Comparison of ENCODE assay signal across 8 cellular contexts in the genomic region with DNA sequence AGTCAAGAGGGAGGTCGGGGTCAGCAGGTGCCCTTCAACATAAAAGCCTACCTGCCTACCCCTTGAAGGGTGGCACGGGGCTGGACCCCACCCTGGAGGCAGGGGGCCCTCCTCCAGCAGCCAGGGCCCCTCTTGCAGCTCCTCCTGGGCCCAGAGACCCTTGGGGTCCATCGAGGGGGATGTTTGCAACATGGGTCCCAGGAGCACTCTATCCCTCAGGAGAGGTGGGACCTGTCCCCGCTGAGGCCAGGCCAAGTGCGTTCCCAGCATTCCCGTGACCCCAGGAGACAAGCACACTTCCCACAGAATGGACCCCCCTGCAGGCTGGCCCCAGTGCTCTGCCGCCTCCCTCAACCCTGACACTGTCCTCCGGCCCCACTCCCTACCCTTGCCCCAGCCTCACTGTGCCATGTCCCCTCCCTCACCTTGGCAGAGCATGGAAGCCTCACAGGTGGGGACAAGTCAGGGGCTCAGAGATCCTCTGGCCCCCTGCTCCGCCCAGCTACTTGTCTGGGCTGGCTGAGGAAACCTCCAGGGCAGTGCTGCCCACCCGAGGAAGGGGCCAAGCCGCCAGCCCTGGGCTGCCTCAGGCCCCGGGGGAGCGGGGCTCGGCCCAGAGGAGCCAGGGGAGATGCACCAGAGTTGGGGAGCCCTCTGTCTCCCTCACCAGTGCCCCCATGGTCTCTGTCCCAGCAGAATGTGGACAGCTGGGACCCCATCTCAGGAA. TPM values are rescaled to one million over a fixed set of nuclear protein-coding genes. Genes with fewer than 3 reads are reported as not detected.
DNase-seq lines count a peak whose midpoint lies in the region; TF ChIP-seq lines count a peak whose summit lies in the region.

No MANE protein-coding gene starts in this region.

- no peak overlapping the region for H2BK15ac ChIP-seq in mesendoderm (replicated peaks; ENCODE audit: low read depth)

- H2AK5ac ChIP-seq in mesendoderm (ENCODE audit: low read length) = no peak overlapping the region

- TF ChIP-seq CTCF in dorsolateral prefrontal cortex (IDR thresholded peaks at IDR 0.05 in 54 of 56, conservative IDR thresholded peaks at IDR 0.05 in 2 of 56; ENCODE audit: low read depth in 1 of 56, partially characterized antibody in 56 of 56) = no peak
- TF ChIP-seq CTCF in transverse colon (IDR thresholded peaks at IDR 0.05) = no peak

- intact Hi-C loops in dorsolateral prefrontal cortex (cut with DNase I) = loop anchor here (2.0 to 10.0 kb wide), 5 partner anchors 17 to 252 kb away; partner anchors contain the start of genes CFAP99 (in 1 of the 2), HAUS3 (in 1 of the 2), NELFA (in 1 of the 2) and POLN (in 1 of the 2)
- intact Hi-C loops in transverse colon (cut with DNase I; ENCODE audit: low total_unique reads) = no loop called here

- no peak overlapping the region for H3K56ac ChIP-seq in mesendoderm (ENCODE audit: low read length)

- H3K36me3 ChIP-seq in mucosa of rectum (ENCODE audit: control insufficient read depth in 2 of 2, insufficient read depth in 2 of 2, low read length in 2 of 2) (peaks cover 6 to 28% of the 10 kb centered on the region in 2 donors), transverse colon (no peaks in the 10 kb centered on the region), mesendoderm (ENCODE audit: control insufficient read depth, insufficient read depth, low read length) (peaks cover 2% of the 10 kb centered on the region)

- peak; percentile 3 for DNase-seq in activated gamma-delta T cell treated with Interleukin-2 at 50 U/mL for 16 hours
- DNase-seq in activated gamma-delta T cell (lab: John Stamatoyannopoulos, UW) = no peak
- DNase-seq in dorsolateral prefrontal cortex = peak in 8 of 10 donors; percentile 1 to 39 (median 18)
- DNase-seq in transverse colon = peak; percentile 7
- no peak for DNase-seq in mucosa of gallbladder (ENCODE audit: low spot score)
- DNase-seq in SHP77 (lab: John Stamatoyannopoulos, UW) = no peak
- no peak for DNase-seq in mesendoderm

- H3K27ac ChIP-seq in dorsolateral prefrontal cortex = peak overlapping the region in 56 of 59 donors; percentile 7 to 97 (median 87)
- H3K27ac ChIP-seq in mucosa of rectum (ENCODE audit: low read depth in 2 of 2, low read length in 2 of 2) = no peak overlapping the region
- H3K27ac ChIP-seq in transverse colon = peak overlapping the region; percentile 95 to 97 (median 97)
- no peak overlapping the region for H3K27ac ChIP-seq in mesendoderm (ENCODE audit: low read depth, low read length)

- H3K4me3 ChIP-seq in dorsolateral prefrontal cortex (peak overlapping the region in 52 of 59 donors; percentile 30 to 97 (median 86)), mucosa of rectum (ENCODE audit: low read length in 2 of 2) (peak overlapping the region; percentile 19 to 74), transverse colon (peak overlapping the region in 2 of 4 donors; percentile 96 to 100), mesendoderm (ENCODE audit: low read length) (no peak overlapping the region)

- 84% methylated on average over 11 of the region's 14 CpGs; no CpG with 5 or more reads in 1 of the 2 donors for WGBS in transverse colon (ENCODE audit: low coverage in 1 of 2), 2 donors
- no CpG with 5 or more reads among the region's 14 CpGs for WGBS in mesendoderm (ENCODE audit: extremely low coverage, insufficient coverage, low lambda C conversion rate)

- H4K5ac ChIP-seq in mesendoderm (ENCODE audit: low read length) = no peak overlapping the region

- H3K79me1 ChIP-seq in mesendoderm (ENCODE audit: low read length) = no peaks in the 10 kb centered on the region

- in situ Hi-C loops in transverse colon (cut with MboI; ENCODE audit: low pct_ligation_motif_present in 1 of 4, low pct_unique_long_range_greater_than_20kb in 1 of 4, low sequenced_read_pairs in 3 of 4) = no loop called here

- H3K79me2 ChIP-seq in mesendoderm (ENCODE audit: control insufficient read depth, insufficient read depth, low read length) = no peaks in the 10 kb centered on the region

- no peak overlapping the region for H3K18ac ChIP-seq in mesendoderm (ENCODE audit: low read length)

- H3K4me2 ChIP-seq in mesendoderm (ENCODE audit: low read length) = no peak overlapping the region

- no peak overlapping the region for H3K23ac ChIP-seq in mesendoderm (ENCODE audit: low read length)

- no peak overlapping the region for H4K8ac ChIP-seq in mesendoderm (ENCODE audit: low read depth, low read length)

- H2BK5ac ChIP-seq in mesendoderm (ENCODE audit: low read length) = no peak overlapping the region

- no peak for TF ChIP-seq POLR2A in transverse colon (IDR thresholded peaks at IDR 0.05)

- H3K9ac ChIP-seq in mucosa of rectum (ENCODE audit: low read depth in 1 of 2, low read length in 2 of 2) (peak overlapping the region in 1 of 2 donors; percentile 80), mesendoderm (ENCODE audit: low read length) (no peak overlapping the region)

- H3K4ac ChIP-seq in mesendoderm (ENCODE audit: low read depth, low read length) = no peak overlapping the region

- no peak for TF ChIP-seq EP300 in transverse colon (IDR thresholded peaks at IDR 0.05; ENCODE audit: low read depth)

- H3K4me1 ChIP-seq in mucosa of rectum (ENCODE audit: control insufficient read depth in 2 of 2, insufficient read depth in 2 of 2, low read length in 2 of 2) (peaks cover 19 to 20% of the 10 kb centered on the region in 2 donors), transverse colon (peaks cover 34 to 73% (median 64%) of the 10 kb centered on the region in 4 donors), mesendoderm (ENCODE audit: control insufficient read depth, low read depth, low read length) (no peaks in the 10 kb centered on the region)

- H2BK120ac ChIP-seq in mesendoderm (ENCODE audit: low read depth, low read length) = no peak overlapping the region

- no peaks in the 10 kb centered on the region for H3K9me3 ChIP-seq in mucosa of rectum (ENCODE audit: control insufficient read depth in 2 of 2, low read length in 2 of 2)
- no peaks in the 10 kb centered on the region for H3K9me3 ChIP-seq in transverse colon

- H3K27me3 ChIP-seq in dorsolateral prefrontal cortex = no peaks in the 10 kb centered on the region
- H3K27me3 ChIP-seq in mucosa of rectum (ENCODE audit: control insufficient read depth in 2 of 2, insufficient read depth in 2 of 2, low read length in 2 of 2) = no peaks in the 10 kb centered on the region
- H3K27me3 ChIP-seq in transverse colon = no peaks in the 10 kb centered on the region
- H3K27me3 ChIP-seq in mesendoderm (ENCODE audit: insufficient read depth, low read length, poor library complexity) = no peaks in the 10 kb centered on the region

RNA-seq across cellular contexts. Expression of gene MXD4, which starts 2.2 kb away (rescaled TPM):
- total RNA-seq in dorsolateral prefrontal cortex (100 to 1,000 TPM in 7 of 120 experiments, 10 to 100 TPM in 113; 40.2 to 134 (median 61.9) TPM), transverse colon (100 to 1,000 TPM in 1 of 4 donors, 10 to 100 TPM in 3; 48.1 to 101 (median 57.7) TPM), mucosa of gallbladder (98.4 TPM)
- 10.1 TPM for polyA plus RNA-seq in mesendoderm (2013, experiment 1 of 2)
- 10.8 TPM for polyA plus RNA-seq in mesendoderm (2013, experiment 2 of 2)

RNA-seq across cellular contexts. Expression of gene HAUS3, which starts 17.8 kb away (rescaled TPM):
- total RNA-seq in dorsolateral prefrontal cortex (10 to 100 TPM; 13.0 to 29.2 (median 19.3) TPM), transverse colon (10 to 100 TPM in 3 of 4 donors, 1 to 10 TPM in 1; 2.0 to 18.0 (median 11.3) TPM), mucosa of gallbladder (12.0 TPM)
- 15.8 TPM for polyA plus RNA-seq in mesendoderm (2013, experiment 1 of 2)
- polyA plus RNA-seq in mesendoderm (2013, experiment 2 of 2) = 15.6 TPM

RNA-seq across cellular contexts. Expression of gene POLN, which starts 17.8 kb away (rescaled TPM):
- total RNA-seq in dorsolateral prefrontal cortex = 10 to 100 TPM in 118 of 120 experiments, 1 to 10 TPM in 2; 9.4 to 50.0 (median 23.7) TPM
- total RNA-seq in transverse colon = 1 to 10 TPM in 2 of 4 donors, under 1 TPM in 2; 0.27 to 2.6 (median 1.4) TPM
- total RNA-seq in mucosa of gallbladder = 7.7 TPM
- polyA plus RNA-seq in mesendoderm (2013, experiment 1 of 2) = 1.3 TPM
- polyA plus RNA-seq in mesendoderm (2013, experiment 2 of 2) = 1.3 TPM

Comparison
In these comparisons a context has a peak if more than half of its experiments do, and no peak if none do; other contexts are left out.
1. DNase-seq: peak in activated gamma-delta T cell treated with Interleukin-2 at 50 U/mL for 16 hours (single experiment), dorsolateral prefrontal cortex (8 of 10) and transverse colon (single experiment); none in activated gamma-delta T cell (single experiment), mucosa of gallbladder (single experiment), SHP77 (0 of 2) and mesendoderm (single experiment).
2. H3K27ac ChIP-seq: peak in dorsolateral prefrontal cortex (56 of 59) and transverse colon (4 of 4); none in mucosa of rectum (0 of 2) and mesendoderm (single experiment).